In the genomic region with DNA sequence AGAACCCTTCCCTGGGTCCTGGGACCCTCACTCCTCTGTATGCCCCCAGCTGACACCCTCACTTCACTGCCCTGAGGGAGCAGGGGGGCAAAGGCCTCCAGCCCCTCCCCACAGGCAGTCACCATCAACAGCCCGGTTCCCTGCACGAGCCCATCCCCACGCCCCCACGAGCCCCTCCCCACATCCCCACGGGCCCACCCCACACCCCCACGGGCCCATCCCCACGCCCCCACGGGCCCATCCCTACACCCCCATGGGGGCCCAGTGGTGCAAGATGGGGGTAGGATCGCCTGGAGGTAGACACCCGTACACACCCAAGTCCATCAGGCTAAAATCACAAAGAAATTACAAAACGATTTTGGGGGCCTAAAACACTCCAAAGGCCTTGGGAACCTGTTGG, we compare ENCODE assay signal across 23 cellular contexts. TPM values are rescaled to one million over a fixed set of nuclear protein-coding genes. Genes with fewer than 3 reads are reported as not detected.
DNase-seq lines count a peak whose midpoint lies in the region; ATAC-seq, FAIRE-seq and TF ChIP-seq lines count a peak whose summit lies in the region.
"Had no signal": no experiment of that assay in that cellular context is flagged by ENCODE, and none has a peak within 500 bp of the region (broad histone marks: within the 10 kb centered on the region; RNA-seq: fewer than 3 reads in every experiment).

No MANE protein-coding gene starts in this region.

- no peak overlapping the region for H3K27ac Mint-ChIP-seq in stimulated activated naive CD8-positive, alpha-beta T cell treated with anti-CD3 and anti-CD28 coated beads, Interleukin-15, amount 100 ng/mL, for 72 hours
- no peak overlapping the region for H3K27ac Mint-ChIP-seq in stimulated activated memory B cell treated with anti-CD40 and anti-IgM and Interleukin-4, amounts not matched to agents 10 μg/mL and 1 μg/mL and 100 μg/mL, for 72 hours
- no peak overlapping the region for H3K27ac Mint-ChIP-seq in activated T-cell treated with anti-CD3 and anti-CD28 coated beads, Interleukin-2, amount 50 U/mL, for 72 hours
- H3K27ac Mint-ChIP-seq: B cell; CD14-positive monocyte; CD4-positive, alpha-beta T cell; GM23338; HFFc6 had no signal

- peaks cover 0 to 3% of the 10 kb centered on the region in 2 donors for H3K36me3 ChIP-seq in kidney (ENCODE audit: control insufficient read depth in 1 of 2, insufficient read depth in 2 of 2, low read length in 2 of 2)
- H3K36me3 ChIP-seq: HAP-1 had no signal

- H3K36me3 Mint-ChIP-seq in stimulated activated memory B cell treated with anti-CD40 and anti-IgM and Interleukin-4, amounts not matched to agents 10 μg/mL and 1 μg/mL and 100 μg/mL, for 72 hours = peaks cover 72% of the 10 kb centered on the region
- H3K36me3 Mint-ChIP-seq in activated T-cell treated with anti-CD3 and anti-CD28 coated beads, Interleukin-2, amount 50 U/mL, for 72 hours (ENCODE audit: insufficient read depth in 2 of 2) = peaks cover 3 to 9% of the 10 kb centered on the region in 2 donors

- no peak for DNase-seq in stimulated activated naive CD8-positive, alpha-beta T cell treated with anti-CD3 and anti-CD28 coated beads, Interleukin-15, amount 100 ng/mL, for 72 hours
- no peak for DNase-seq in stimulated activated naive CD8-positive, alpha-beta T cell treated with anti-CD3 and anti-CD28 coated beads, Interleukin-15, Interleukin-2, amounts not matched to agents 100 U/mL and 50 U/mL, for 24 hours
- DNase-seq in kidney = peak; percentile 57
- DNase-seq in activated T-cell treated with anti-CD3 and anti-CD28 coated beads, Interleukin-2, amount 50 U/mL, for 72 hours = no peak
- DNase-seq in DMS53 treated with DMSO at 0.1 percent for 48 hours (lab: John Stamatoyannopoulos, UW; ENCODE audit: unreplicated experiment) = no peak
- DNase-seq: CD4-positive, alpha-beta T cell; CD8-positive, alpha-beta memory T cell; DMS 273 treated with DMSO at 0.1 percent for 48 hours; DMS79 treated with DMSO at 0.1 percent for 48 hours; GF-D8; HFFc6 had no signal

- H3K4me1 ChIP-seq in kidney (ENCODE audit: control insufficient read depth in 1 of 2, insufficient read depth in 1 of 2, low read depth in 1 of 2, low read length in 2 of 2) = peaks cover 0 to 6% of the 10 kb centered on the region in 2 donors
- H3K4me1 ChIP-seq: HAP-1 had no signal

- TF ChIP-seq CTCF in kidney (IDR thresholded peaks at IDR 0.05; ENCODE audit: borderline replicate concordance, extremely low read depth, insufficient read depth) = no peak

- H3K4me3 Mint-ChIP-seq in stimulated activated naive CD8-positive, alpha-beta T cell treated with anti-CD3 and anti-CD28 coated beads, Interleukin-15, amount 100 ng/mL, for 72 hours = no peak overlapping the region
- no peak overlapping the region for H3K4me3 Mint-ChIP-seq in stimulated activated memory B cell treated with anti-CD40 and anti-IgM and Interleukin-4, amounts not matched to agents 10 μg/mL and 1 μg/mL and 100 μg/mL, for 72 hours
- H3K4me3 Mint-ChIP-seq in activated T-cell treated with anti-CD3 and anti-CD28 coated beads, Interleukin-2, amount 50 U/mL, for 72 hours = no peak overlapping the region
- H3K4me3 Mint-ChIP-seq: B cell; CD14-positive monocyte; CD4-positive, alpha-beta T cell; CD8-positive, alpha-beta memory T cell; GM23338; HFFc6 had no signal

- ATAC-seq in stimulated activated naive CD8-positive, alpha-beta T cell treated with anti-CD3 and anti-CD28 coated beads, Interleukin-15, amount 100 ng/mL, for 72 hours = peak; percentile 63
- no peak for ATAC-seq in stimulated activated naive CD8-positive, alpha-beta T cell treated with anti-CD3 and anti-CD28 coated beads, Interleukin-15, Interleukin-2, amounts not matched to agents 100 U/mL and 50 U/mL, for 24 hours
- peak; percentile 59 for ATAC-seq in stimulated activated memory B cell treated with anti-CD40 and anti-IgM and Interleukin-4, amounts not matched to agents 10 μg/mL and 1 μg/mL and 100 μg/mL, for 72 hours
- ATAC-seq in activated T-cell treated with anti-CD3 and anti-CD28 coated beads, Interleukin-2, amount 50 U/mL, for 72 hours (replicated peaks in 1 of 2) = no peak

- no peaks in the 10 kb centered on the region for H3K9me3 ChIP-seq in kidney (ENCODE audit: control insufficient read depth in 1 of 2, low read length in 2 of 2)
- H3K9me3 ChIP-seq: HAP-1 had no signal

- H3K9me3 Mint-ChIP-seq in stimulated activated naive CD8-positive, alpha-beta T cell treated with anti-CD3 and anti-CD28 coated beads, Interleukin-15, amount 100 ng/mL, for 72 hours = peaks cover 0 to 9% of the 10 kb centered on the region in 2 donors
- peaks cover 4% of the 10 kb centered on the region for H3K9me3 Mint-ChIP-seq in stimulated activated memory B cell treated with anti-CD40 and anti-IgM and Interleukin-4, amounts not matched to agents 10 μg/mL and 1 μg/mL and 100 μg/mL, for 72 hours
- peaks cover 1 to 4% of the 10 kb centered on the region in 2 donors for H3K9me3 Mint-ChIP-seq in activated T-cell treated with anti-CD3 and anti-CD28 coated beads, Interleukin-2, amount 50 U/mL, for 72 hours
- H3K9me3 Mint-ChIP-seq: CD4-positive, alpha-beta T cell; CD8-positive, alpha-beta memory T cell had no signal

- intact Hi-C loops in kidney (cut with DNase I) = no loop called here

- H3K27me3 Mint-ChIP-seq in stimulated activated naive CD8-positive, alpha-beta T cell treated with anti-CD3 and anti-CD28 coated beads, Interleukin-15, amount 100 ng/mL, for 72 hours = no peaks in the 10 kb centered on the region
- no peaks in the 10 kb centered on the region for H3K27me3 Mint-ChIP-seq in stimulated activated memory B cell treated with anti-CD40 and anti-IgM and Interleukin-4, amounts not matched to agents 10 μg/mL and 1 μg/mL and 100 μg/mL, for 72 hours
- no peaks in the 10 kb centered on the region for H3K27me3 Mint-ChIP-seq in activated T-cell treated with anti-CD3 and anti-CD28 coated beads, Interleukin-2, amount 50 U/mL, for 72 hours (ENCODE audit: low read depth)
- H3K27me3 Mint-ChIP-seq: B cell; CD4-positive, alpha-beta T cell; CD8-positive, alpha-beta memory T cell had no signal

- no peak overlapping the region for H3K9ac ChIP-seq in kidney (ENCODE audit: low read length in 2 of 2)
- H3K9ac ChIP-seq: BLaER1 treated with 17β-estradiol and CSF1 and Interleukin-3, amounts not matched to agents 10 nM and 100 nM had no signal

- H3K4me3 ChIP-seq in kidney (ENCODE audit: low read length in 2 of 2) = no peak overlapping the region
- H3K4me3 ChIP-seq: BLaER1 treated with 17β-estradiol and CSF1 and Interleukin-3, amounts not matched to agents 10 nM and 100 nM; GM23338; HAP-1 had no signal

- no peak overlapping the region for H3K27ac ChIP-seq in kidney (ENCODE audit: low read depth in 2 of 2, low read length in 2 of 2)
- H3K27ac ChIP-seq: BLaER1 treated with 17β-estradiol and CSF1 and Interleukin-3, amounts not matched to agents 10 nM and 100 nM had no signal

- H3K4me1 Mint-ChIP-seq in stimulated activated naive CD8-positive, alpha-beta T cell treated with anti-CD3 and anti-CD28 coated beads, Interleukin-15, amount 100 ng/mL, for 72 hours = no peaks in the 10 kb centered on the region
- no peaks in the 10 kb centered on the region for H3K4me1 Mint-ChIP-seq in stimulated activated memory B cell treated with anti-CD40 and anti-IgM and Interleukin-4, amounts not matched to agents 10 μg/mL and 1 μg/mL and 100 μg/mL, for 72 hours
- no peaks in the 10 kb centered on the region for H3K4me1 Mint-ChIP-seq in activated T-cell treated with anti-CD3 and anti-CD28 coated beads, Interleukin-2, amount 50 U/mL, for 72 hours (ENCODE audit: low read depth)
- H3K4me1 Mint-ChIP-seq: B cell, CD14-positive monocyte had no signal

- no peak for FAIRE-seq in kidney (lab: Jason Lieb, UNC)
- FAIRE-seq: A204.1, D721Med, GM12891, GM18507, H54 had no signal

RNA-seq across cellular contexts. Expression of a gene that starts 42.3 kb away (rescaled TPM):
- 28.6 TPM for total RNA-seq in kidney
- 15.4 TPM for polyA plus RNA-seq in kidney (ENCODE audit: insufficient read depth, low read depth, low replicate concordance)
- total RNA-seq in activated T-cell treated with anti-CD3 and anti-CD28 coated beads, Interleukin-2, amount 50 U/mL, for 72 hours = 10 to 100 TPM; 26.9 to 33.2 TPM

RNA-seq across cellular contexts. Expression of a gene that starts 53.0 kb away (rescaled TPM):
- 1.0 TPM for total RNA-seq in kidney
- 0.17 TPM for polyA plus RNA-seq in kidney (ENCODE audit: insufficient read depth, low read depth, low replicate concordance)
- 1 to 10 TPM; 1.8 to 2.1 TPM for total RNA-seq in activated T-cell treated with anti-CD3 and anti-CD28 coated beads, Interleukin-2, amount 50 U/mL, for 72 hours
- polyA plus RNA-seq: AG04450, CD14-positive monocyte had no signal

Comparison
In these comparisons a context has a peak if more than half of its experiments do, and no peak if none do; other contexts are left out.
1. ATAC-seq: peak in stimulated activated naive CD8-positive, alpha-beta T cell treated with anti-CD3 and anti-CD28 coated beads, Interleukin-15, amount 100 ng/mL, for 72 hours (single experiment) and stimulated activated memory B cell treated with anti-CD40 and anti-IgM and Interleukin-4, amounts not matched to agents 10 μg/mL and 1 μg/mL and 100 μg/mL, for 72 hours (single experiment); none in stimulated activated naive CD8-positive, alpha-beta T cell treated with anti-CD3 and anti-CD28 coated beads, Interleukin-15, Interleukin-2, amounts not matched to agents 100 U/mL and 50 U/mL, for 24 hours (single experiment) and activated T-cell treated with anti-CD3 and anti-CD28 coated beads, Interleukin-2, amount 50 U/mL, for 72 hours (0 of 2).